ENCODE assay signal across 8 cellular contexts in genomic region chr14:73785336-73785833, GRCh38.
A peak's percentile ranks its signal among the peaks of the same experiment; 100 is the strongest.
DNase-seq lines count a peak whose midpoint lies in the region; ATAC-seq and TF ChIP-seq lines count a peak whose summit lies in the region.

No MANE protein-coding gene starts in this region.

- TF ChIP-seq POLR2A in suprapubic skin (IDR thresholded peaks at IDR 0.05) = no peak

- peak overlapping the region; percentile 87 for H3K9ac ChIP-seq in mammary epithelial cell (ENCODE audit: insufficient read depth, low read length)

- H3K27ac Mint-ChIP-seq in activated CD8-positive, alpha-beta memory T cell treated with anti-CD3 and anti-CD28 coated beads, Interleukin-2, amount 10 ng/mL, durations not matched to agents 7 days and 5 days = peak overlapping the region; percentile 95

- H3K79me2 ChIP-seq in mammary epithelial cell (ENCODE audit: insufficient read depth, low read length) = peaks cover 89% of the 10 kb centered on the region

- no peaks in the 10 kb centered on the region for H3K9me3 Mint-ChIP-seq in activated CD8-positive, alpha-beta memory T cell treated with anti-CD3 and anti-CD28 coated beads, Interleukin-2, amount 10 ng/mL, durations not matched to agents 7 days and 5 days (ENCODE audit: low read depth)

- H3K27me3 Mint-ChIP-seq in activated CD8-positive, alpha-beta memory T cell treated with anti-CD3 and anti-CD28 coated beads, Interleukin-2, amount 10 ng/mL, durations not matched to agents 7 days and 5 days = no peaks in the 10 kb centered on the region

- no peaks in the 10 kb centered on the region for H4K20me1 ChIP-seq in mammary epithelial cell (ENCODE audit: insufficient read depth, low read length)

- ATAC-seq in activated CD8-positive, alpha-beta memory T cell treated with anti-CD3 and anti-CD28 coated beads, Interleukin-2, amount 10 ng/mL, durations not matched to agents 7 days and 5 days = no peak
- ATAC-seq in left lobe of liver = peak; percentile 1
- ATAC-seq in GM19328 (IDR thresholded peaks at IDR 0.05; ENCODE audit: unreplicated experiment) = no peak
- no peak for ATAC-seq in GM21717 (IDR thresholded peaks at IDR 0.05; ENCODE audit: unreplicated experiment)

- no TSS peak for BruUV-seq in mammary epithelial cell (replicated peaks; lab: Mats Ljungman, UMichigan)

- CTCF ChIA-PET in activated CD8-positive, alpha-beta memory T cell treated with anti-CD3 and anti-CD28 coated beads, Interleukin-2, amount 10 ng/mL, durations not matched to agents 7 days and 5 days (lab: Charles Lee) = interaction anchor here (1.2 to 6.7 kb wide), 14 partner anchors 11 to 58 kb away, joined by 3 to 97 read pairs (median 10); a partner anchor contains a TSS
- CTCF ChIA-PET in mammary epithelial cell (lab: Charles Lee; ENCODE audit: low non-redundant PET) = interaction anchor here (0.6 kb wide), 1 partner anchor 30 kb away, joined by 4 read pairs; no protein-coding TSS in a partner anchor

- TF ChIP-seq EP300 in suprapubic skin (IDR thresholded peaks at IDR 0.05) = no peak

- H3K4me1 ChIP-seq in mammary epithelial cell (ENCODE audit: insufficient read depth, low read length) (peaks cover 55% of the 10 kb centered on the region), suprapubic skin (peaks cover 68% of the 10 kb centered on the region)

- no peak for DNase-seq in activated CD8-positive, alpha-beta memory T cell treated with anti-CD3 and anti-CD28 coated beads, Interleukin-2, amount 10 ng/mL, durations not matched to agents 7 days and 5 days
- no peak for DNase-seq in activated CD8-positive, alpha-beta memory T cell treated with anti-CD3 and anti-CD28 coated beads for 24 hours
- DNase-seq in NCI-H2227 (lab: John Stamatoyannopoulos, UW; ENCODE audit: unreplicated experiment) = peak; percentile 48
- peak; percentile 51 for DNase-seq in mammary epithelial cell
- DNase-seq in left lobe of liver (ENCODE audit: low spot score) = no peak
- DNase-seq in suprapubic skin (ENCODE audit: low spot score in 2 of 2) = no peak

- H3K9me3 ChIP-seq in mammary epithelial cell (replicated peaks; ENCODE audit: insufficient read depth, low read length) (no peaks in the 10 kb centered on the region), suprapubic skin (no peaks in the 10 kb centered on the region)

- WGBS in mammary epithelial cell (ENCODE audit: low coverage, missing lambda C conversion rate) = 9% methylated on average over 8 of the region's 8 CpGs
- under 1% methylated on average over 8 of the region's 8 CpGs for WGBS in suprapubic skin

- in situ Hi-C loops in mammary epithelial cell (cut with MboI; ENCODE audit: low sequenced_read_pairs in 2 of 2) = no loop called here

- dilution Hi-C loops in mammary epithelial cell (cut with HindIII; ENCODE audit: low sequenced_read_pairs) = no loop called here

- no peaks in the 10 kb centered on the region for H3K36me3 ChIP-seq in mammary epithelial cell (ENCODE audit: insufficient read depth, low read length)
- no peaks in the 10 kb centered on the region for H3K36me3 ChIP-seq in suprapubic skin

- intact Hi-C loops in mammary epithelial cell (cut with micrococcal nuclease) = loop anchor here (5.0 kb wide), 1 partner anchor 43 kb away; no protein-coding TSS in a partner anchor

- H3K4me3 ChIP-seq in mammary epithelial cell (replicated peaks in 1 of 3; ENCODE audit: insufficient read depth in 1 of 3, low read depth in 2 of 3, low read length in 3 of 3) = peak overlapping the region; percentile 61 to 71 (median 63)
- H3K4me3 ChIP-seq in suprapubic skin = peak overlapping the region; percentile 88

- peak overlapping the region; percentile 85 for H3K4me3 Mint-ChIP-seq in activated CD8-positive, alpha-beta memory T cell treated with anti-CD3 and anti-CD28 coated beads, Interleukin-2, amount 10 ng/mL, durations not matched to agents 7 days and 5 days

- TF ChIP-seq CTCF in mammary epithelial cell (conservative IDR thresholded peaks at IDR 0.05 in 1 of 2, IDR thresholded peaks at IDR 0.05 in 1 of 2; ENCODE audit: extremely low read depth in 1 of 2, insufficient read depth in 1 of 2, low read depth in 1 of 2, low read length in 2 of 2) = no peak
- no peak for TF ChIP-seq CTCF in suprapubic skin (IDR thresholded peaks at IDR 0.05)

- H3K4me1 Mint-ChIP-seq in activated CD8-positive, alpha-beta memory T cell treated with anti-CD3 and anti-CD28 coated beads, Interleukin-2, amount 10 ng/mL, durations not matched to agents 7 days and 5 days = peaks cover 59% of the 10 kb centered on the region

- peak overlapping the region; percentile 99 for H3K4me2 ChIP-seq in mammary epithelial cell (ENCODE audit: insufficient read depth, low read depth, low read length)

- H3K27me3 ChIP-seq in mammary epithelial cell (ENCODE audit: insufficient read depth, low read length) = no peaks in the 10 kb centered on the region
- no peaks in the 10 kb centered on the region for H3K27me3 ChIP-seq in suprapubic skin

- H2AFZ ChIP-seq in mammary epithelial cell (ENCODE audit: low read depth, low read length) = peak overlapping the region; percentile 76

- H3K27ac ChIP-seq in mammary epithelial cell (ENCODE audit: insufficient read depth, low read depth, low read length) (peak overlapping the region; percentile 95), suprapubic skin (peak overlapping the region; percentile 99)

- peaks cover 16% of the 10 kb centered on the region for H3K36me3 Mint-ChIP-seq in activated CD8-positive, alpha-beta memory T cell treated with anti-CD3 and anti-CD28 coated beads, Interleukin-2, amount 10 ng/mL, durations not matched to agents 7 days and 5 days

Comparison
In these comparisons a context has a peak if more than half of its experiments do, and no peak if none do; other contexts are left out.
1. DNase-seq: peak in NCI-H2227 (single experiment) and mammary epithelial cell (single experiment); none in activated CD8-positive, alpha-beta memory T cell treated with anti-CD3 and anti-CD28 coated beads, Interleukin-2, amount 10 ng/mL, durations not matched to agents 7 days and 5 days (single experiment), activated CD8-positive, alpha-beta memory T cell treated with anti-CD3 and anti-CD28 coated beads for 24 hours (single experiment), left lobe of liver (single experiment) and suprapubic skin (0 of 2).